In the genomic region with DNA sequence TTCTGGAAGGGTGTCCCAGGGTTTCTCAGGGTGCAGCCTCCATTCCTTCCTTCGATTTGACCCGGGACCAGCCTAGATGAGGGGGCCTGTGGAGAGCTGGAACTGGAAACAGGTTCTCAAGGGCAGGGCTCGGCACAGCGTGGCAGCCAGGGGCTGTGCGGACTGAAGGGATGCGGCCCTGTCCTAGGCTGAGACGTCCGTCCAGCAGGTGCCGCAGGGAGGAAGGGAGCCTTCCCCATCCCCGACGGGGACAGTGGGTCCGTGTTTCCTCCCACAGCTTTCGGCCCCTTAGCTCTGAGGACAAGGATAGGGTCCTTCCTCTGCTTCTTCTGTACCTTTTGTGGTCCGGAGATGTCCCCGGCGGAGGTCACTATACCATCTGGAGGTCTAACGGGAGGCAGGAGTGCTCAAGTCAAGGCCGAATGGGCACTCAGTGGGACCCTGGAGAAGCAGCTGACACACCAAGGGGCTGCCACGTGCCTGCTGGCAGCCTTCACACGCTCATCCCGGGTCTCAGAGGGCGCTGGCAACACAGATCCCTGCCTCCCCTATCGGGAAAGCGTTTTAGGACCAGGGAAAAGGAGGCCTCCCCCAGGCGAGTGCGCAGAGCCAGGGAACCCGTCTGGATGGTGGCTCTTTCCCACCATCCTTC, we compare ENCODE assay signal across 8 cellular contexts. TPM values are rescaled to one million over a fixed set of nuclear protein-coding genes. Genes with fewer than 3 reads are reported as not detected.
DNase-seq lines count a peak whose midpoint lies in the region; ATAC-seq, FAIRE-seq and TF ChIP-seq lines count a peak whose summit lies in the region.

No MANE protein-coding gene starts in this region.

- peak overlapping the region; percentile 72 for H2AFZ ChIP-seq in hepatocyte

- H3K4me2 ChIP-seq in hepatocyte, result peak overlapping the region; percentile 80

- TF ChIP-seq CTCF in hepatocyte (IDR thresholded peaks at IDR 0.05; ENCODE audit: poor library complexity), result no peak

- no peak for FAIRE-seq in H54 (lab: Jason Lieb, UNC)

- H3K4me3 ChIP-seq in hepatocyte, result no peak overlapping the region

- peaks cover 55% of the 10 kb centered on the region for H3K4me1 Mint-ChIP-seq in activated naive CD8-positive, alpha-beta T cell treated with anti-CD3 and anti-CD28 coated beads for 36 hours

- no peaks in the 10 kb centered on the region for H3K27me3 ChIP-seq in hepatocyte

- H3K27me3 Mint-ChIP-seq in activated naive CD8-positive, alpha-beta T cell treated with anti-CD3 and anti-CD28 coated beads for 36 hours, result peaks cover 3% of the 10 kb centered on the region

- peak overlapping the region; percentile 100 for H3K27ac Mint-ChIP-seq in activated naive CD8-positive, alpha-beta T cell treated with anti-CD3 and anti-CD28 coated beads for 36 hours

- DNase-seq in SIG-M5 treated with dmso at 0.1 percent for 504 hours (lab: John Stamatoyannopoulos, UW; ENCODE audit: unreplicated experiment), result peak; percentile 22
- DNase-seq in SIG-M5 (lab: John Stamatoyannopoulos, UW), result no peak
- DNase-seq in NCI-H345 treated with DMSO at 0.1 percent for 48 hours (lab: John Stamatoyannopoulos, UW; ENCODE audit: unreplicated experiment), result peak; percentile 52
- DNase-seq in activated naive CD8-positive, alpha-beta T cell treated with anti-CD3 and anti-CD28 coated beads for 36 hours, result peak; percentile 51
- DNase-seq in hepatocyte (ENCODE audit: low spot score), result no peak
- peak; percentile 45 for DNase-seq in stimulated activated CD4-positive, alpha-beta T cell treated with anti-CD3 and anti-CD28 coated beads, Interleukin-4, amount 100 ng/mL, for 1 hour
- DNase-seq in H54 (ENCODE audit: insufficient read length, low spot score), result no peak

- no peaks in the 10 kb centered on the region for H3K9me3 ChIP-seq in hepatocyte (ENCODE audit: low read depth)

- no peaks in the 10 kb centered on the region for H3K9me2 ChIP-seq in hepatocyte (replicated peaks; ENCODE audit: insufficient read depth)

- WGBS in hepatocyte (ENCODE audit: low lambda C conversion rate, missing lambda C conversion rate), result 62% methylated on average over 26 of the region's 27 CpGs

- peaks cover 47% of the 10 kb centered on the region for H3K36me3 Mint-ChIP-seq in activated naive CD8-positive, alpha-beta T cell treated with anti-CD3 and anti-CD28 coated beads for 36 hours

- peak overlapping the region; percentile 42 for H3K27ac ChIP-seq in hepatocyte

- peak overlapping the region; percentile 92 for H3K4me3 Mint-ChIP-seq in activated naive CD8-positive, alpha-beta T cell treated with anti-CD3 and anti-CD28 coated beads for 36 hours

- ATAC-seq in GM19452 (IDR thresholded peaks at IDR 0.05; ENCODE audit: unreplicated experiment), result no peak

- no peaks in the 10 kb centered on the region for H3K36me3 ChIP-seq in hepatocyte (replicated peaks; ENCODE audit: insufficient read depth, low read depth)

- TF ChIP-seq POLR2A in H54 (IDR thresholded peaks at IDR 0.05; ENCODE audit: low read depth, low read length), result no peak

- peaks cover 25% of the 10 kb centered on the region for H3K4me1 ChIP-seq in hepatocyte (ENCODE audit: insufficient read depth)

- no peaks in the 10 kb centered on the region for H3K79me2 ChIP-seq in hepatocyte

- peaks cover 4% of the 10 kb centered on the region for H3K9me3 Mint-ChIP-seq in activated naive CD8-positive, alpha-beta T cell treated with anti-CD3 and anti-CD28 coated beads for 36 hours

- no peaks in the 10 kb centered on the region for H4K20me1 ChIP-seq in hepatocyte (ENCODE audit: insufficient read depth, poor library complexity, severe bottlenecking)

RNA-seq across cellular contexts. Expression of a gene that starts 49.9 kb away (rescaled TPM):
- 10 to 100 TPM; 51.1 to 55.4 TPM for total RNA-seq in activated naive CD8-positive, alpha-beta T cell treated with anti-CD3 and anti-CD28 coated beads for 36 hours
- total RNA-seq in hepatocyte, result 10.6 and 11.2 TPM in 2 replicates
- 25.3 and 29.0 TPM in 2 replicates for polyA plus RNA-seq in hepatocyte

RNA-seq across cellular contexts. Expression of a gene that starts 50.1 kb away (rescaled TPM):
- total RNA-seq in activated naive CD8-positive, alpha-beta T cell treated with anti-CD3 and anti-CD28 coated beads for 36 hours, result 10 to 100 TPM; 66.3 to 68.2 TPM
- total RNA-seq in hepatocyte, result 43.8 and 48.3 TPM in 2 replicates
- 47.9 and 48.6 TPM in 2 replicates for polyA plus RNA-seq in hepatocyte

Comparison
In these comparisons a context has a peak if more than half of its experiments do, and no peak if none do; other contexts are left out.
1. DNase-seq: peak in SIG-M5 treated with dmso at 0.1 percent for 504 hours (single experiment), NCI-H345 treated with DMSO at 0.1 percent for 48 hours (single experiment), activated naive CD8-positive, alpha-beta T cell treated with anti-CD3 and anti-CD28 coated beads for 36 hours (single experiment) and stimulated activated CD4-positive, alpha-beta T cell treated with anti-CD3 and anti-CD28 coated beads, Interleukin-4, amount 100 ng/mL, for 1 hour (single experiment); none in SIG-M5 (single experiment), hepatocyte (single experiment) and H54 (single experiment).